In genomic region chr21:45923146-45923545, GRCh38 we compare ENCODE assay signal across 8 cellular contexts. TPM values are rescaled to one million over a fixed set of nuclear protein-coding genes. Genes with fewer than 3 reads are reported as not detected.
A peak's percentile ranks its signal among the peaks of the same experiment; 100 is the strongest.
DNase-seq lines count a peak whose midpoint lies in the region; TF ChIP-seq lines count a peak whose summit lies in the region.

No MANE protein-coding gene starts in this region.

- peak overlapping the region in 1 of 2 experiments; percentile 17; a peak in 2 of 4 replicates for H3K4me3 ChIP-seq in SK-N-SH (ENCODE audit: low read depth in 2 of 2, low read length in 1 of 2)
- H3K4me3 ChIP-seq in adrenal gland = no peak overlapping the region
- H3K4me3 ChIP-seq in right atrium auricular region = no peak overlapping the region
- no peak overlapping the region for H3K4me3 ChIP-seq in retinal pigment epithelial cell (ENCODE audit: low read length)

- no peak overlapping the region for H2AFZ ChIP-seq in SK-N-SH (ENCODE audit: low read depth)

- H3K4me2 ChIP-seq in SK-N-SH = no peak overlapping the region

- H3K36me3 ChIP-seq in SK-N-SH (replicated peaks in 1 of 2; ENCODE audit: control insufficient read depth in 1 of 2, insufficient read depth in 2 of 2, low read length in 1 of 2) (no peaks in the 10 kb centered on the region), adrenal gland (replicated peaks in 1 of 2) (no peaks in the 10 kb centered on the region), right atrium auricular region (no peaks in the 10 kb centered on the region)

- no peaks in the 10 kb centered on the region for H4K20me1 ChIP-seq in SK-N-SH (ENCODE audit: insufficient read depth)

- no peaks in the 10 kb centered on the region for H3K9me2 ChIP-seq in SK-N-SH

- CTCF ChIA-PET in SK-N-SH (lab: Yijun Ruan, JAX) = interaction anchor here (0.8 to 2.5 kb wide), 6 partner anchors 11 to 367 kb away, joined by 3 to 6 read pairs (median 4); no protein-coding TSS in a partner anchor

- TF ChIP-seq RAD21 in SK-N-SH (IDR thresholded peaks at IDR 0.05; ENCODE audit: low read length) = peak; percentile 69

- H3K4me1 ChIP-seq in SK-N-SH (ENCODE audit: control insufficient read depth in 1 of 2, insufficient read depth in 2 of 2, low read depth in 1 of 2, low read length in 1 of 2) = no peaks in the 10 kb centered on the region; a peak in 1 of 4 replicates
- H3K4me1 ChIP-seq in adrenal gland (replicated peaks in 1 of 2) = no peaks in the 10 kb centered on the region
- H3K4me1 ChIP-seq in right atrium auricular region = peaks cover 0 to 9% of the 10 kb centered on the region in 2 donors

- no peak for TF ChIP-seq POLR2A in adrenal gland (IDR thresholded peaks at IDR 0.05)

- DNase-seq in DMS 273 (lab: John Stamatoyannopoulos, UW; ENCODE audit: unreplicated experiment) = peak; percentile 65
- DNase-seq in DMS 273 treated with DMSO at 0.1 percent for 48 hours (lab: John Stamatoyannopoulos, UW) = no peak
- peak; percentile 56 for DNase-seq in SK-N-SH
- DNase-seq in adrenal gland = peak; percentile 58 to 87 (median 71)
- peak; percentile 77 for DNase-seq in right atrium auricular region (ENCODE audit: low spot score)
- DNase-seq in retinal pigment epithelial cell (ENCODE audit: low read depth) = peak; percentile 13
- no peak for DNase-seq in NCI-H774 (lab: John Stamatoyannopoulos, UW)
- no peak for DNase-seq in NCI-H2081 (lab: John Stamatoyannopoulos, UW)

- H3K27me3 ChIP-seq in SK-N-SH (ENCODE audit: insufficient read depth) (no peaks in the 10 kb centered on the region), adrenal gland (no peaks in the 10 kb centered on the region), right atrium auricular region (no peaks in the 10 kb centered on the region)

- no peaks in the 10 kb centered on the region for H3K9me3 ChIP-seq in SK-N-SH
- no peaks in the 10 kb centered on the region for H3K9me3 ChIP-seq in adrenal gland (replicated peaks in 1 of 3)
- H3K9me3 ChIP-seq in right atrium auricular region = no peaks in the 10 kb centered on the region

- WGBS in SK-N-SH (ENCODE audit: low lambda C conversion rate) = 77% methylated on average over 6 of the region's 6 CpGs
- WGBS in adrenal gland, 4 donors = 9 to 13% (median 12%) methylated on average over 3 to 6 of the region's 6 CpGs

- H3K27ac ChIP-seq in SK-N-SH (ENCODE audit: low read depth in 2 of 2, low read length in 1 of 2) = no peak overlapping the region
- H3K27ac ChIP-seq in adrenal gland = no peak overlapping the region
- H3K27ac ChIP-seq in right atrium auricular region = no peak overlapping the region

- POLR2A ChIA-PET in SK-N-SH (lab: Yijun Ruan, JAX) = no interaction called here

- TF ChIP-seq CTCF in SK-N-SH (IDR thresholded peaks at IDR 0.05) = peak; percentile 60
- TF ChIP-seq CTCF in adrenal gland (IDR thresholded peaks at IDR 0.05) = peak; percentile 57 to 82 (median 81)
- peak; percentile 94 for TF ChIP-seq CTCF in right atrium auricular region (IDR thresholded peaks at IDR 0.05)
- peak; percentile 94 for TF ChIP-seq CTCF in retinal pigment epithelial cell (conservative IDR thresholded peaks at IDR 0.05; ENCODE audit: low read depth, low read length)

- intact Hi-C loops in adrenal gland (cut with DNase I) = no loop called here

- no peak overlapping the region for H3K9ac ChIP-seq in SK-N-SH

- H3F3A ChIP-seq in SK-N-SH (replicated peaks; ENCODE audit: insufficient read depth) = peaks cover 4% of the 10 kb centered on the region

- TF ChIP-seq EP300 in SK-N-SH (IDR thresholded peaks at IDR 0.05; ENCODE audit: borderline replicate concordance in 1 of 2, low read depth in 1 of 2, low read length in 1 of 2) = no peak

- H3K79me2 ChIP-seq in SK-N-SH (ENCODE audit: insufficient read depth) = no peaks in the 10 kb centered on the region

TF ChIP-seq in SK-N-SH, 30 proteins besides CTCF, POLR2A, EP300 and RAD21:
- TF ChIP-seq SMC3 (IDR thresholded peaks at IDR 0.05; ENCODE audit: low read depth, low read length) = peak; percentile 53
- no peak for TF ChIP-seq NFIC (IDR thresholded peaks at IDR 0.05; ENCODE audit: borderline replicate concordance)
- TF ChIP-seq FOXM1 (IDR thresholded peaks at IDR 0.05; ENCODE audit: low read depth) = no peak

RNA-seq across cellular contexts. Expression of gene COL6A1, which starts 58.4 kb away (rescaled TPM):
- polyA plus RNA-seq in SK-N-SH (2012; rRNA removed) (37.3 and 107 TPM in 2 replicates), adrenal gland (100 to 1,000 TPM in 2 of 3 donors, 10 to 100 TPM in 1; 22.3 to 490 (median 341) TPM)
- 34.3 and 65.0 TPM in 2 replicates for polyA plus RNA-seq in SK-N-SH (2012; cell fraction: cytosol; rRNA removed)
- polyA plus RNA-seq in SK-N-SH (2012; cell fraction: nucleus; rRNA removed) = 241 and 268 TPM in 2 replicates
- total RNA-seq in adrenal gland (100 to 1,000 TPM in 7 of 8 donors, 10 to 100 TPM in 1; 70.4 to 362 (median 151) TPM), right atrium auricular region (100 to 1,000 TPM; 201 to 278 TPM)

Comparison
In these comparisons a context has a peak if more than half of its experiments do, and no peak if none do; other contexts are left out.
1. DNase-seq: peak in DMS 273 (single experiment), SK-N-SH (single experiment), adrenal gland (7 of 7), right atrium auricular region (single experiment) and retinal pigment epithelial cell (single experiment); none in DMS 273 treated with DMSO at 0.1 percent for 48 hours (single experiment), NCI-H774 (single experiment) and NCI-H2081 (0 of 2).
2. Peak in every context shown above with its lines, with median percentiles within 50 percentile points of each other: CTCF ChIP-seq.